In the genomic region with DNA sequence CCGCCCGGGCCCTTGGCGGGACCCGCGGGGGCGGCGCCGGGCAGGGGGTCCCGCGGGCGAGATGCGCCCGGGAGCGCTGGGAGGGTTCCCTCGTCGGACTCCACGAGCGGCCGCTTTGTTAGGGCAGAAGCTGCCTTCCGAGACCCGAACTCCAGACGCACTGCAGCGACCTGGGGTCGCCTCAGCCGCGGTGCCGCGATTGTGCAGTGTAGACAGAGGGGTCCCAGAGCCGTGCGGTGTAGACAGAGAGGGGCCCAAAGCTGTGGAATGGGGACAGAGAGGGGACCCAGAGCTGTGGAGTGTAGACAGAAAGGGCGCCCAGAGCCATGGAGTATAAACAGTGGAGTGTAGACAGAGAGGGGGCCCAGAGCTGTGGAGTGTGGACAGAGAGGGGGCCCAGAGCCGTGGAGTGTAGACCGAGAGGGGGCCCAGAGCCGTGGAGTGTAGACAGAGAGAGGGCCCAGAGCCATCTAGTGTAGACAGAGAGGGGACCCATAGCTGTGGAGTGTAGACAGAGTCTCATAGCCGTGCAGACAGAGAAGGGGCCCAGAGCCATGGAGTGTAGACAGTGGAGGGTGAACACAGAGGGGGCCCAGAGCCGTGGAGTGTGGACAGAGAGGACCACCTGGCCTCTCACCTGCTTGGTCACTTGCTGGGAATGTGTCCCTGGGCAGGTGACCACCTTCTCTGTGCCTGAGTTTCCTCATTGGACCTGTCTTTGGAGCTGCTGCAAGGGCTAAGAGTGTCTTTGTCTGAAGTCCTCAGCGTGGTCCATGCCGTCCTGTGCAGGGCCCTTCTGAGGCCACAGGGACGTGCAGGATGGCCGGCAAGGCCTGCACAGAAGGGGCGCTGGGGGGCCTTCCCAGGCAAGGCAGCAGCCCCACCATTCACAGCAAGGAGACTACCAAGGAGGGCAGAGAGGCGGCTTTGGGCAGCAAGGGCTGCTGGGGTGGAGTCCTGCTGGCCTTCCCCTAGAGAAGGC, we compare ENCODE assay signal across 1 cellular context.
TF ChIP-seq lines count a peak whose summit lies in the region.

No MANE protein-coding gene starts in this region.

TF ChIP-seq in WTC11, 78 proteins besides CTCF, POLR2A, EP300 and RAD21 (continued from another document):
- TF ChIP-seq, protein P1, sequence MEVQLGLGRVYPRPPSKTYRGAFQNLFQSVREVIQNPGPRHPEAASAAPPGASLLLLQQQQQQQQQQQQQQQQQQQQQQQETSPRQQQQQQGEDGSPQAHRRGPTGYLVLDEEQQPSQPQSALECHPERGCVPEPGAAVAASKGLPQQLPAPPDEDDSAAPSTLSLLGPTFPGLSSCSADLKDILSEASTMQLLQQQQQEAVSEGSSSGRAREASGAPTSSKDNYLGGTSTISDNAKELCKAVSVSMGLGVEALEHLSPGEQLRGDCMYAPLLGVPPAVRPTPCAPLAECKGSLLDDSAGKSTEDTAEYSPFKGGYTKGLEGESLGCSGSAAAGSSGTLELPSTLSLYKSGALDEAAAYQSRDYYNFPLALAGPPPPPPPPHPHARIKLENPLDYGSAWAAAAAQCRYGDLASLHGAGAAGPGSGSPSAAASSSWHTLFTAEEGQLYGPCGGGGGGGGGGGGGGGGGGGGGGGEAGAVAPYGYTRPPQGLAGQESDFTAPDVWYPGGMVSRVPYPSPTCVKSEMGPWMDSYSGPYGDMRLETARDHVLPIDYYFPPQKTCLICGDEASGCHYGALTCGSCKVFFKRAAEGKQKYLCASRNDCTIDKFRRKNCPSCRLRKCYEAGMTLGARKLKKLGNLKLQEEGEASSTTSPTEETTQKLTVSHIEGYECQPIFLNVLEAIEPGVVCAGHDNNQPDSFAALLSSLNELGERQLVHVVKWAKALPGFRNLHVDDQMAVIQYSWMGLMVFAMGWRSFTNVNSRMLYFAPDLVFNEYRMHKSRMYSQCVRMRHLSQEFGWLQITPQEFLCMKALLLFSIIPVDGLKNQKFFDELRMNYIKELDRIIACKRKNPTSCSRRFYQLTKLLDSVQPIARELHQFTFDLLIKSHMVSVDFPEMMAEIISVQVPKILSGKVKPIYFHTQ (CRISPR knock-in tag; IDR thresholded peaks at IDR 0.05): no peak
- TF ChIP-seq TEAD4 (CRISPR knock-in tag; IDR thresholded peaks at IDR 0.05): no peak
- no peak for TF ChIP-seq ZNF423 (CRISPR knock-in tag; IDR thresholded peaks at IDR 0.05)
- TF ChIP-seq ETV6 (CRISPR knock-in tag; IDR thresholded peaks at IDR 0.05): no peak
- no peak for TF ChIP-seq ZNF396 (CRISPR knock-in tag; IDR thresholded peaks at IDR 0.05; ENCODE audit: borderline replicate concordance)
